Comparison of ENCODE assay signal across 11 cellular contexts in the genomic region with DNA sequence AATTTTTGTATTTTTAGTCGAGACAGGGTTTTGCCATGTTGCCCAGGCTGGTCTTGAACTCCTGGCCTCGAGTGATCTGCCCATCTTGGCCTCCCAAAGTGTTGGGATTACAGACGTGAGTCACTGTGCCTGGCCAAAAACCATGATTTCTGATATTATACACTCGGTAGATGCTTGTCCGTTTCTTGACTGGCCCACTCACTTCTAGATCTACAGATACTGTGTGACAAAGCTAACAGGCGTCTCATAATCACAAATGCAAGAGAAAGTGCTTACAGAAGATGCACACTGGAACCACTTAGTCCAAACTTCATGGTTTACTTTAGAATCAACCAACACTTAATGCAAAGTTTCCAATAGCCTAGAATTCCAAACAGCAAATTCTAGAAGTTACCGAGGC. TPM values are rescaled to one million over a fixed set of nuclear protein-coding genes. Genes with fewer than 3 reads are reported as not detected.
"Had no signal": no experiment of that assay in that cellular context is flagged by ENCODE, and none has a peak within 500 bp of the region (broad histone marks: within the 10 kb centered on the region; RNA-seq: fewer than 3 reads in every experiment).

No MANE protein-coding gene starts in this region.

- H3K27ac Mint-ChIP-seq: HFFc6, IgD-negative memory B cell had no signal

- ATAC-seq: HCT116, HepG2 had no signal

- H3K4me3 Mint-ChIP-seq: HFFc6, IgD-negative memory B cell had no signal

- H3K27ac ChIP-seq: GM23248, HL-60 had no signal

- H3K9me3 Mint-ChIP-seq: HFFc6, IgD-negative memory B cell had no signal

- DNase-seq: GM23248, GOT3, H7, HFFc6 had no signal

- H3K4me1 Mint-ChIP-seq: IgD-negative memory B cell had no signal

- H3K9me3 ChIP-seq: HAP-1 had no signal

- H3K36me3 ChIP-seq: HAP-1 had no signal

- H3K4me3 ChIP-seq: GM23248, HAP-1 had no signal

- H3K36me3 Mint-ChIP-seq: IgD-negative memory B cell had no signal

RNA-seq across cellular contexts. Expression of a gene that starts 8.4 kb away (rescaled TPM):
- total RNA-seq: GM23248, H4, HepG2, HFFc6, HT1080 had no signal
- polyA plus RNA-seq: GM23248, HepG2, IgD-negative memory B cell had no signal

RNA-seq across cellular contexts. Expression of a gene that starts 22.9 kb away (rescaled TPM):
- total RNA-seq: GM23248, H4, HepG2, HFFc6, HT1080 had no signal
- polyA plus RNA-seq: GM23248, HepG2 had no signal
